In the genomic region with DNA sequence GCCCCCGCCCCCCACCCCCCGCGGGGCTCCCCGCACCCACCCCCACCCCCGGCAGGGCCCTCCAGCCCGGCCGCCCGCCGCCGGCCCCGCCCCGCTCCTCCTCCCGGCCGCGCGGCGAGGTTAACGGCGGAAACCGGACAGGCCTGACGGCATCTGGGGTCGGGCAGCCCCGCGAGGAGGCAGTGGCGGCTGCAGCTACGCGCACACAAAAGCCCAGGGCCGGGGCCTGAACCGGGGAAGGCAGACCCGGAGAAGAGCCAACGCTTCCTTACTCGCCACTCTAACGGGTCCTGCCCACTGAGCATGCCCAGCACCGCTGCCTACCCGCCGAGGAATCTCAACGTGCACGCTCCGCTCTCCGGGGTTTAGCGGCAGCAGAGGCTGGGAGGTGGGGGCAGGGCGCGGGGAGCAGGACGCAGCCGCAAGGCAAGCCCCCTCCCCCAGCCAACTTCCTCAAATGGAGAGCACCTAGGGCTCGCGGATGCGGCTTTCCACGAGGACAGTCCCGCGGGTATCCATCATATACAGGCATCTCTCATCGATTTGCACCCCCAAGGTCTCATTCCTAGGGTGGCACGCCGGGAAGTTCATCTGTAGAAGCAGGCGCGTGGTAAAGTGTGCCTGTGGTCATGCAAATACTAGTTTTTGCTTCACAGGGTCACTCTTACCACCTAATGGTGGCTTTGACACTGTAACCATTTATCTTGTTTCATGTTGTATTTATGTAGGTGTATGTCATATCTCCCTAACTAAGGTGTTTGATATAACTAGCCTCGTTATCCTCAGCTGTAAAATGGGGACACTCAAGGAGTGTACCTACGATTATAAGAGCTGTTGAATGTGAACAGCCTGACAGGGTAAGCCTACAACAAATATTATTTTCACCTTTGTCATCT, we compare ENCODE assay signal across 1 cellular context.
TF ChIP-seq lines count a peak whose summit lies in the region.

A gene (minus strand): TSS at position 339 of the 896 bp plus-strand sequence. CDS start 761 bp downstream, outside the sequence.

TF ChIP-seq in K562, 482 proteins besides CTCF, POLR2A, EP300 and RAD21 (continued from another document):
- TF ChIP-seq, protein P1, sequence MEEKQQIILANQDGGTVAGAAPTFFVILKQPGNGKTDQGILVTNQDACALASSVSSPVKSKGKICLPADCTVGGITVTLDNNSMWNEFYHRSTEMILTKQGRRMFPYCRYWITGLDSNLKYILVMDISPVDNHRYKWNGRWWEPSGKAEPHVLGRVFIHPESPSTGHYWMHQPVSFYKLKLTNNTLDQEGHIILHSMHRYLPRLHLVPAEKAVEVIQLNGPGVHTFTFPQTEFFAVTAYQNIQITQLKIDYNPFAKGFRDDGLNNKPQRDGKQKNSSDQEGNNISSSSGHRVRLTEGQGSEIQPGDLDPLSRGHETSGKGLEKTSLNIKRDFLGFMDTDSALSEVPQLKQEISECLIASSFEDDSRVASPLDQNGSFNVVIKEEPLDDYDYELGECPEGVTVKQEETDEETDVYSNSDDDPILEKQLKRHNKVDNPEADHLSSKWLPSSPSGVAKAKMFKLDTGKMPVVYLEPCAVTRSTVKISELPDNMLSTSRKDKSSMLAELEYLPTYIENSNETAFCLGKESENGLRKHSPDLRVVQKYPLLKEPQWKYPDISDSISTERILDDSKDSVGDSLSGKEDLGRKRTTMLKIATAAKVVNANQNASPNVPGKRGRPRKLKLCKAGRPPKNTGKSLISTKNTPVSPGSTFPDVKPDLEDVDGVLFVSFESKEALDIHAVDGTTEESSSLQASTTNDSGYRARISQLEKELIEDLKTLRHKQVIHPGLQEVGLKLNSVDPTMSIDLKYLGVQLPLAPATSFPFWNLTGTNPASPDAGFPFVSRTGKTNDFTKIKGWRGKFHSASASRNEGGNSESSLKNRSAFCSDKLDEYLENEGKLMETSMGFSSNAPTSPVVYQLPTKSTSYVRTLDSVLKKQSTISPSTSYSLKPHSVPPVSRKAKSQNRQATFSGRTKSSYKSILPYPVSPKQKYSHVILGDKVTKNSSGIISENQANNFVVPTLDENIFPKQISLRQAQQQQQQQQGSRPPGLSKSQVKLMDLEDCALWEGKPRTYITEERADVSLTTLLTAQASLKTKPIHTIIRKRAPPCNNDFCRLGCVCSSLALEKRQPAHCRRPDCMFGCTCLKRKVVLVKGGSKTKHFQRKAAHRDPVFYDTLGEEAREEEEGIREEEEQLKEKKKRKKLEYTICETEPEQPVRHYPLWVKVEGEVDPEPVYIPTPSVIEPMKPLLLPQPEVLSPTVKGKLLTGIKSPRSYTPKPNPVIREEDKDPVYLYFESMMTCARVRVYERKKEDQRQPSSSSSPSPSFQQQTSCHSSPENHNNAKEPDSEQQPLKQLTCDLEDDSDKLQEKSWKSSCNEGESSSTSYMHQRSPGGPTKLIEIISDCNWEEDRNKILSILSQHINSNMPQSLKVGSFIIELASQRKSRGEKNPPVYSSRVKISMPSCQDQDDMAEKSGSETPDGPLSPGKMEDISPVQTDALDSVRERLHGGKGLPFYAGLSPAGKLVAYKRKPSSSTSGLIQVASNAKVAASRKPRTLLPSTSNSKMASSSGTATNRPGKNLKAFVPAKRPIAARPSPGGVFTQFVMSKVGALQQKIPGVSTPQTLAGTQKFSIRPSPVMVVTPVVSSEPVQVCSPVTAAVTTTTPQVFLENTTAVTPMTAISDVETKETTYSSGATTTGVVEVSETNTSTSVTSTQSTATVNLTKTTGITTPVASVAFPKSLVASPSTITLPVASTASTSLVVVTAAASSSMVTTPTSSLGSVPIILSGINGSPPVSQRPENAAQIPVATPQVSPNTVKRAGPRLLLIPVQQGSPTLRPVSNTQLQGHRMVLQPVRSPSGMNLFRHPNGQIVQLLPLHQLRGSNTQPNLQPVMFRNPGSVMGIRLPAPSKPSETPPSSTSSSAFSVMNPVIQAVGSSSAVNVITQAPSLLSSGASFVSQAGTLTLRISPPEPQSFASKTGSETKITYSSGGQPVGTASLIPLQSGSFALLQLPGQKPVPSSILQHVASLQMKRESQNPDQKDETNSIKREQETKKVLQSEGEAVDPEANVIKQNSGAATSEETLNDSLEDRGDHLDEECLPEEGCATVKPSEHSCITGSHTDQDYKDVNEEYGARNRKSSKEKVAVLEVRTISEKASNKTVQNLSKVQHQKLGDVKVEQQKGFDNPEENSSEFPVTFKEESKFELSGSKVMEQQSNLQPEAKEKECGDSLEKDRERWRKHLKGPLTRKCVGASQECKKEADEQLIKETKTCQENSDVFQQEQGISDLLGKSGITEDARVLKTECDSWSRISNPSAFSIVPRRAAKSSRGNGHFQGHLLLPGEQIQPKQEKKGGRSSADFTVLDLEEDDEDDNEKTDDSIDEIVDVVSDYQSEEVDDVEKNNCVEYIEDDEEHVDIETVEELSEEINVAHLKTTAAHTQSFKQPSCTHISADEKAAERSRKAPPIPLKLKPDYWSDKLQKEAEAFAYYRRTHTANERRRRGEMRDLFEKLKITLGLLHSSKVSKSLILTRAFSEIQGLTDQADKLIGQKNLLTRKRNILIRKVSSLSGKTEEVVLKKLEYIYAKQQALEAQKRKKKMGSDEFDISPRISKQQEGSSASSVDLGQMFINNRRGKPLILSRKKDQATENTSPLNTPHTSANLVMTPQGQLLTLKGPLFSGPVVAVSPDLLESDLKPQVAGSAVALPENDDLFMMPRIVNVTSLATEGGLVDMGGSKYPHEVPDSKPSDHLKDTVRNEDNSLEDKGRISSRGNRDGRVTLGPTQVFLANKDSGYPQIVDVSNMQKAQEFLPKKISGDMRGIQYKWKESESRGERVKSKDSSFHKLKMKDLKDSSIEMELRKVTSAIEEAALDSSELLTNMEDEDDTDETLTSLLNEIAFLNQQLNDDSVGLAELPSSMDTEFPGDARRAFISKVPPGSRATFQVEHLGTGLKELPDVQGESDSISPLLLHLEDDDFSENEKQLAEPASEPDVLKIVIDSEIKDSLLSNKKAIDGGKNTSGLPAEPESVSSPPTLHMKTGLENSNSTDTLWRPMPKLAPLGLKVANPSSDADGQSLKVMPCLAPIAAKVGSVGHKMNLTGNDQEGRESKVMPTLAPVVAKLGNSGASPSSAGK (IDR thresholded peaks at IDR 0.05) = peak; percentile 80
- TF ChIP-seq BHLHE40 (IDR thresholded peaks at IDR 0.05; ENCODE audit: low read length) = peak; percentile 62
- TF ChIP-seq PHB (CRISPR knock-in tag; IDR thresholded peaks at IDR 0.05) = 0 out of 2 replicates have a peak, but pooled peaks have one; percentile 8
- TF ChIP-seq, protein P2, sequence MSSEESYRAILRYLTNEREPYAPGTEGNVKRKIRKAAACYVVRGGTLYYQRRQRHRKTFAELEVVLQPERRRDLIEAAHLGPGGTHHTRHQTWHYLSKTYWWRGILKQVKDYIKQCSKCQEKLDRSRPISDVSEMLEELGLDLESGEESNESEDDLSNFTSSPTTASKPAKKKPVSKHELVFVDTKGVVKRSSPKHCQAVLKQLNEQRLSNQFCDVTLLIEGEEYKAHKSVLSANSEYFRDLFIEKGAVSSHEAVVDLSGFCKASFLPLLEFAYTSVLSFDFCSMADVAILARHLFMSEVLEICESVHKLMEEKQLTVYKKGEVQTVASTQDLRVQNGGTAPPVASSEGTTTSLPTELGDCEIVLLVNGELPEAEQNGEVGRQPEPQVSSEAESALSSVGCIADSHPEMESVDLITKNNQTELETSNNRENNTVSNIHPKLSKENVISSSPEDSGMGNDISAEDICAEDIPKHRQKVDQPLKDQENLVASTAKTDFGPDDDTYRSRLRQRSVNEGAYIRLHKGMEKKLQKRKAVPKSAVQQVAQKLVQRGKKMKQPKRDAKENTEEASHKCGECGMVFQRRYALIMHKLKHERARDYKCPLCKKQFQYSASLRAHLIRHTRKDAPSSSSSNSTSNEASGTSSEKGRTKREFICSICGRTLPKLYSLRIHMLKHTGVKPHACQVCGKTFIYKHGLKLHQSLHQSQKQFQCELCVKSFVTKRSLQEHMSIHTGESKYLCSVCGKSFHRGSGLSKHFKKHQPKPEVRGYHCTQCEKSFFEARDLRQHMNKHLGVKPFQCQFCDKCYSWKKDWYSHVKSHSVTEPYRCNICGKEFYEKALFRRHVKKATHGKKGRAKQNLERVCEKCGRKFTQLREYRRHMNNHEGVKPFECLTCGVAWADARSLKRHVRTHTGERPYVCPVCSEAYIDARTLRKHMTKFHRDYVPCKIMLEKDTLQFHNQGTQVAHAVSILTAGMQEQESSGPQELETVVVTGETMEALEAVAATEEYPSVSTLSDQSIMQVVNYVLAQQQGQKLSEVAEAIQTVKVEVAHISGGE (CRISPR knock-in tag; IDR thresholded peaks at IDR 0.05) = peak in 1 of 3 experiments; percentile 51; a peak in 2 of 6 replicates
- TF ChIP-seq, protein P3, sequence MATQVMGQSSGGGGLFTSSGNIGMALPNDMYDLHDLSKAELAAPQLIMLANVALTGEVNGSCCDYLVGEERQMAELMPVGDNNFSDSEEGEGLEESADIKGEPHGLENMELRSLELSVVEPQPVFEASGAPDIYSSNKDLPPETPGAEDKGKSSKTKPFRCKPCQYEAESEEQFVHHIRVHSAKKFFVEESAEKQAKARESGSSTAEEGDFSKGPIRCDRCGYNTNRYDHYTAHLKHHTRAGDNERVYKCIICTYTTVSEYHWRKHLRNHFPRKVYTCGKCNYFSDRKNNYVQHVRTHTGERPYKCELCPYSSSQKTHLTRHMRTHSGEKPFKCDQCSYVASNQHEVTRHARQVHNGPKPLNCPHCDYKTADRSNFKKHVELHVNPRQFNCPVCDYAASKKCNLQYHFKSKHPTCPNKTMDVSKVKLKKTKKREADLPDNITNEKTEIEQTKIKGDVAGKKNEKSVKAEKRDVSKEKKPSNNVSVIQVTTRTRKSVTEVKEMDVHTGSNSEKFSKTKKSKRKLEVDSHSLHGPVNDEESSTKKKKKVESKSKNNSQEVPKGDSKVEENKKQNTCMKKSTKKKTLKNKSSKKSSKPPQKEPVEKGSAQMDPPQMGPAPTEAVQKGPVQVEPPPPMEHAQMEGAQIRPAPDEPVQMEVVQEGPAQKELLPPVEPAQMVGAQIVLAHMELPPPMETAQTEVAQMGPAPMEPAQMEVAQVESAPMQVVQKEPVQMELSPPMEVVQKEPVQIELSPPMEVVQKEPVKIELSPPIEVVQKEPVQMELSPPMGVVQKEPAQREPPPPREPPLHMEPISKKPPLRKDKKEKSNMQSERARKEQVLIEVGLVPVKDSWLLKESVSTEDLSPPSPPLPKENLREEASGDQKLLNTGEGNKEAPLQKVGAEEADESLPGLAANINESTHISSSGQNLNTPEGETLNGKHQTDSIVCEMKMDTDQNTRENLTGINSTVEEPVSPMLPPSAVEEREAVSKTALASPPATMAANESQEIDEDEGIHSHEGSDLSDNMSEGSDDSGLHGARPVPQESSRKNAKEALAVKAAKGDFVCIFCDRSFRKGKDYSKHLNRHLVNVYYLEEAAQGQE (CRISPR knock-in tag; IDR thresholded peaks at IDR 0.05; ENCODE audit: low read depth) = peak; percentile 84
- TF ChIP-seq, protein P4, sequence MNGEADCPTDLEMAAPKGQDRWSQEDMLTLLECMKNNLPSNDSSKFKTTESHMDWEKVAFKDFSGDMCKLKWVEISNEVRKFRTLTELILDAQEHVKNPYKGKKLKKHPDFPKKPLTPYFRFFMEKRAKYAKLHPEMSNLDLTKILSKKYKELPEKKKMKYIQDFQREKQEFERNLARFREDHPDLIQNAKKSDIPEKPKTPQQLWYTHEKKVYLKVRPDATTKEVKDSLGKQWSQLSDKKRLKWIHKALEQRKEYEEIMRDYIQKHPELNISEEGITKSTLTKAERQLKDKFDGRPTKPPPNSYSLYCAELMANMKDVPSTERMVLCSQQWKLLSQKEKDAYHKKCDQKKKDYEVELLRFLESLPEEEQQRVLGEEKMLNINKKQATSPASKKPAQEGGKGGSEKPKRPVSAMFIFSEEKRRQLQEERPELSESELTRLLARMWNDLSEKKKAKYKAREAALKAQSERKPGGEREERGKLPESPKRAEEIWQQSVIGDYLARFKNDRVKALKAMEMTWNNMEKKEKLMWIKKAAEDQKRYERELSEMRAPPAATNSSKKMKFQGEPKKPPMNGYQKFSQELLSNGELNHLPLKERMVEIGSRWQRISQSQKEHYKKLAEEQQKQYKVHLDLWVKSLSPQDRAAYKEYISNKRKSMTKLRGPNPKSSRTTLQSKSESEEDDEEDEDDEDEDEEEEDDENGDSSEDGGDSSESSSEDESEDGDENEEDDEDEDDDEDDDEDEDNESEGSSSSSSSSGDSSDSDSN (IDR thresholded peaks at IDR 0.05; ENCODE audit: borderline replicate concordance in 1 of 2, low read depth in 2 of 2, low read length in 2 of 2) = 0 out of 4 replicates have a peak, but pooled peaks have one; percentile 63 to 67
- TF ChIP-seq CSDE1 (IDR thresholded peaks at IDR 0.05) = 0 out of 4 replicates have a peak, but pooled peaks of 1 of the 2 experiments have one; percentile 10
- TF ChIP-seq, protein P5, sequence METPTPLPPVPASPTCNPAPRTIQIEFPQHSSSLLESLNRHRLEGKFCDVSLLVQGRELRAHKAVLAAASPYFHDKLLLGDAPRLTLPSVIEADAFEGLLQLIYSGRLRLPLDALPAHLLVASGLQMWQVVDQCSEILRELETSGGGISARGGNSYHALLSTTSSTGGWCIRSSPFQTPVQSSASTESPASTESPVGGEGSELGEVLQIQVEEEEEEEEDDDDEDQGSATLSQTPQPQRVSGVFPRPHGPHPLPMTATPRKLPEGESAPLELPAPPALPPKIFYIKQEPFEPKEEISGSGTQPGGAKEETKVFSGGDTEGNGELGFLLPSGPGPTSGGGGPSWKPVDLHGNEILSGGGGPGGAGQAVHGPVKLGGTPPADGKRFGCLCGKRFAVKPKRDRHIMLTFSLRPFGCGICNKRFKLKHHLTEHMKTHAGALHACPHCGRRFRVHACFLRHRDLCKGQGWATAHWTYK (CRISPR knock-in tag; IDR thresholded peaks at IDR 0.05) = peak; percentile 84
- TF ChIP-seq SMARCE1 (IDR thresholded peaks at IDR 0.05) = peak; percentile 80
